In genomic region chr6:130740308-130740707, GRCh38 we compare ENCODE assay signal across 34 cellular contexts.
"Had no signal": no experiment of that assay in that cellular context is flagged by ENCODE, and none has a peak within 500 bp of the region (broad histone marks: within the 10 kb centered on the region; RNA-seq: fewer than 3 reads in every experiment).

No MANE protein-coding gene starts in this region.

- H3K27ac ChIP-seq: adrenal gland, epithelial cell of prostate, esophagus squamous epithelium had no signal

- H3K4me3 Mint-ChIP-seq: activated CD4-positive, alpha-beta T cell treated with anti-CD3 and anti-CD28 coated beads, Interleukin-2, amount 10 ng/mL, durations not matched to agents 7 days and 5 days; activated CD8-positive, alpha-beta T cell treated with anti-CD3 and anti-CD28 coated beads for 36 hours; activated naive CD4-positive, alpha-beta T cell treated with anti-CD3 and anti-CD28 coated beads for 36 hours; activated naive CD4-positive, alpha-beta T cell treated with anti-CD3 and anti-CD28 coated beads, Interleukin-2, amount 50 U/mL, for 24 hours; activated naive CD8-positive, alpha-beta T cell treated with anti-CD3 and anti-CD28 coated beads for 36 hours; activated naive CD8-positive, alpha-beta T cell treated with anti-CD3 and anti-CD28 coated beads, Interleukin-2, amount 50 U/mL, for 24 hours; activated T-cell treated with anti-CD3 and anti-CD28 coated beads, Interleukin-2, amount 50 U/mL, for 4 hours; activated T-helper 1 cell treated with anti-CD3 and anti-CD28 coated beads, Interleukin-12 subunit alpha, Interleukin-12 subunit beta, Interleukin-2, Interleukin-4 antibody, amounts not matched to agents 30 ng/mL and 10 ng/mL and 1 ng/mL, durations not matched to agents 14 hours and 24 hours and 36 hours; brain; effector memory CD8-positive, alpha-beta T cell; T-cell; T-helper 1 cell treated with Interleukin-12 subunit alpha and Interleukin-12 subunit beta and Interleukin-4 antibody, amounts not matched to agents 30 μg/mL and 1 μg/mL, for 36 hours; T-helper 2 cell treated with Interferon-gamma antibody and Interleukin-4, amounts not matched to agents 5 μg/mL and 100 μg/mL, for 36 hours had no signal

- H3K4me3 ChIP-seq: adrenal gland, esophagus squamous epithelium had no signal

- H3K9me3 ChIP-seq: adrenal gland, esophagus squamous epithelium had no signal

- FAIRE-seq: colon, frontal cortex had no signal

- H3K36me3 ChIP-seq: adrenal gland, esophagus squamous epithelium had no signal

- DNase-seq: activated CD4-positive, alpha-beta T cell treated with anti-CD3 and anti-CD28 coated beads for 4 hours; activated CD4-positive, alpha-beta T cell treated with anti-CD3 and anti-CD28 coated beads, Interleukin-2, amount 10 ng/mL, durations not matched to agents 7 days and 5 days; activated CD4-positive, alpha-beta T cell treated with anti-CD3 and anti-CD28 coated beads, Interleukin-2, amount 50 U/mL, for 4 hours; activated CD4-positive, CD25-positive, alpha-beta regulatory T cell; activated CD4-positive, CD25-positive, alpha-beta regulatory T cell treated with anti-CD3 and anti-CD28 coated beads, Interleukin-2, amount 50 U/mL, for 72 hours; activated CD8-positive, alpha-beta memory T cell treated with anti-CD3 and anti-CD28 coated beads for 24 hours; activated CD8-positive, alpha-beta T cell treated with anti-CD3 and anti-CD28 coated beads for 36 hours; activated effector memory CD4-positive, alpha-beta T cell treated with anti-CD3 and anti-CD28 coated beads, Interleukin-2, amount 50 U/mL, for 16 hours; activated naive CD4-positive, alpha-beta T cell treated with anti-CD3 and anti-CD28 coated beads for 36 hours; activated naive CD8-positive, alpha-beta T cell treated with anti-CD3 and anti-CD28 coated beads for 36 hours; activated naive CD8-positive, alpha-beta T cell treated with anti-CD3 and anti-CD28 coated beads, Interleukin-2, amount 50 U/mL, for 24 hours; activated T-cell treated with anti-CD3 and anti-CD28 coated beads, Interleukin-2, amount 50 U/mL, for 4 hours; adrenal gland; amygdala; aorta; caudate nucleus; cortex of kidney; dermis blood vessel endothelial cell; effector CD4-positive, alpha-beta T cell; effector memory CD8-positive, alpha-beta T cell; esophagus squamous epithelium; head of caudate nucleus; SW 1271; T-cell; T1000 had no signal

- H3K27ac Mint-ChIP-seq: activated CD4-positive, alpha-beta T cell treated with anti-CD3 and anti-CD28 coated beads, Interleukin-2, amount 10 ng/mL, durations not matched to agents 7 days and 5 days; activated CD8-positive, alpha-beta T cell treated with anti-CD3 and anti-CD28 coated beads for 36 hours; activated naive CD4-positive, alpha-beta T cell treated with anti-CD3 and anti-CD28 coated beads for 36 hours; activated naive CD4-positive, alpha-beta T cell treated with anti-CD3 and anti-CD28 coated beads, Interleukin-2, amount 50 U/mL, for 24 hours; activated naive CD8-positive, alpha-beta T cell treated with anti-CD3 and anti-CD28 coated beads for 36 hours; activated naive CD8-positive, alpha-beta T cell treated with anti-CD3 and anti-CD28 coated beads, Interleukin-2, amount 50 U/mL, for 24 hours; activated T-helper 1 cell treated with anti-CD3 and anti-CD28 coated beads, Interleukin-12 subunit alpha, Interleukin-12 subunit beta, Interleukin-2, Interleukin-4 antibody, amounts not matched to agents 30 ng/mL and 10 ng/mL and 1 ng/mL, durations not matched to agents 14 hours and 24 hours and 36 hours; activated T-helper 2 cell treated with anti-CD3 and anti-CD28 coated beads, Interferon-gamma antibody, Interleukin-2, Interleukin-4, amounts not matched to agents 10 μg/mL and 5 μg/mL and 100 μg/mL, durations not matched to agents 14 hours and 24 hours and 36 hours; brain; effector memory CD8-positive, alpha-beta T cell; T-cell; T-helper 1 cell treated with Interleukin-12 subunit alpha and Interleukin-12 subunit beta and Interleukin-4 antibody, amounts not matched to agents 30 μg/mL and 1 μg/mL, for 36 hours; T-helper 2 cell treated with Interferon-gamma antibody and Interleukin-4, amounts not matched to agents 5 μg/mL and 100 μg/mL, for 36 hours had no signal

- ATAC-seq: activated CD8-positive, alpha-beta T cell treated with anti-CD3 and anti-CD28 coated beads for 36 hours; activated naive CD8-positive, alpha-beta T cell treated with anti-CD3 and anti-CD28 coated beads, Interleukin-2, amount 50 U/mL, for 24 hours; effector memory CD8-positive, alpha-beta T cell; T-cell had no signal

- H3K4me1 ChIP-seq: adrenal gland, esophagus squamous epithelium had no signal

- H3K9me3 Mint-ChIP-seq: activated CD4-positive, alpha-beta T cell treated with anti-CD3 and anti-CD28 coated beads, Interleukin-2, amount 10 ng/mL, durations not matched to agents 7 days and 5 days; activated CD8-positive, alpha-beta T cell treated with anti-CD3 and anti-CD28 coated beads for 36 hours; activated naive CD4-positive, alpha-beta T cell treated with anti-CD3 and anti-CD28 coated beads for 36 hours; activated naive CD4-positive, alpha-beta T cell treated with anti-CD3 and anti-CD28 coated beads, Interleukin-2, amount 50 U/mL, for 24 hours; activated naive CD8-positive, alpha-beta T cell treated with anti-CD3 and anti-CD28 coated beads, Interleukin-2, amount 50 U/mL, for 24 hours; activated T-cell treated with anti-CD3 and anti-CD28 coated beads, Interleukin-2, amount 50 U/mL, for 4 hours; activated T-helper 1 cell treated with anti-CD3 and anti-CD28 coated beads, Interleukin-12 subunit alpha, Interleukin-12 subunit beta, Interleukin-2, Interleukin-4 antibody, amounts not matched to agents 30 ng/mL and 10 ng/mL and 1 ng/mL, durations not matched to agents 14 hours and 24 hours and 36 hours; activated T-helper 2 cell treated with anti-CD3 and anti-CD28 coated beads, Interferon-gamma antibody, Interleukin-2, Interleukin-4, amounts not matched to agents 10 μg/mL and 5 μg/mL and 100 μg/mL, durations not matched to agents 14 hours and 24 hours and 36 hours; effector memory CD8-positive, alpha-beta T cell; T-cell; T-helper 1 cell treated with Interleukin-12 subunit alpha and Interleukin-12 subunit beta and Interleukin-4 antibody, amounts not matched to agents 30 μg/mL and 1 μg/mL, for 36 hours; T-helper 2 cell treated with Interferon-gamma antibody and Interleukin-4, amounts not matched to agents 5 μg/mL and 100 μg/mL, for 36 hours had no signal

- H3K36me3 Mint-ChIP-seq: activated naive CD4-positive, alpha-beta T cell treated with anti-CD3 and anti-CD28 coated beads, Interleukin-2, amount 50 U/mL, for 24 hours; activated naive CD8-positive, alpha-beta T cell treated with anti-CD3 and anti-CD28 coated beads for 36 hours; brain; T-cell had no signal

- H3K27me3 Mint-ChIP-seq: activated CD8-positive, alpha-beta T cell treated with anti-CD3 and anti-CD28 coated beads for 36 hours had no signal

- H3K27me3 ChIP-seq: adrenal gland, esophagus squamous epithelium had no signal

- H3K4me1 Mint-ChIP-seq: activated naive CD4-positive, alpha-beta T cell treated with anti-CD3 and anti-CD28 coated beads, Interleukin-2, amount 50 U/mL, for 24 hours; activated naive CD8-positive, alpha-beta T cell treated with anti-CD3 and anti-CD28 coated beads, Interleukin-2, amount 50 U/mL, for 24 hours had no signal
